8 cellular contexts compared by ENCODE assay signal in the genomic region with DNA sequence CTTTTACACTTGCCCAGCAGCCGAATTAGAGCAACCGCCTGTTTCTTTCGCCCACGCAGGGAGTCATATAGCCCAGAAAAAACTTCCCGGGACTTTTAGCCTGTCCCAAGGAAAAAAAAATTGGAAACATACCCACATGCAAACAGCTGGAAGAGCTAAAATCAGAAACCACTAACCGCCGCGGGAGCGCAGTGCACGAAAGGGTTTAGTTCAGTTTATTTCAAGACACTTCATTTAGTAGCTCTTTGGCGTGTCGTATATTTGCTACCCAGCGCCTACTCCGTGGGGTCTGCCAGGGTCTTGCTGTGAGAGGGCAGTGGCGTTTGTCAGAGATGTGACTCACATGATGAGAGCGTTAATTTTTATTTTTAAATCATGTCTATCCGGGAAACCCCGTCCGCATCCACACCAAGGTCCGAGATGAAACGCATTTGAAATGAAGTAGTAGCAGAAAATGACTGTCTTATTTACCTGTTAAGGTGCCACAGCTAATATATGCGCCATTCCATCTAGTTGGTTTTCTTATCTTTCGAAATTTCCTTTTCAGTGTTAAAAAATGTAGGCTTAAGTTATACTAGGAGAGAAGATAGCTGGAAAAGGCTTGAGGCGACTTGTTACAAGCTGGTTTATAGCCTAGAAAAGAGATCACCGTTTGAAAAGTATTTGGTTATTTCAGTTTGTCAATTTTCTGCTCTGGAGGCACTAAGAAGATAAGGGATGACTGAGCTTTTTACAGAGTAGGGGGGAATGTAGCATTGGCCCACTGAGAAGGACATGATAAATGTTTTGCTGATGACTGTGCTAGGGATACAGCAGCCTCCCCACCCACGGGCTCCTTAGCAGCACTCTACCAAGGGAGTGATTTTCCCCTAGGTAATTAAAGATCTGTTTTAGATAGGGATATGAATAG. TPM values are rescaled to one million over a fixed set of nuclear protein-coding genes. Genes with fewer than 3 reads are reported as not detected.
DNase-seq lines count a peak whose midpoint lies in the region; ATAC-seq and TF ChIP-seq lines count a peak whose summit lies in the region.

No MANE protein-coding gene starts in this region.

- no peaks in the 10 kb centered on the region for H4K20me1 ChIP-seq in DND-41 (ENCODE audit: insufficient read depth, low read length)

- H3K27me3 Mint-ChIP-seq in stimulated activated memory B cell treated with anti-CD40 and anti-IgM and Interleukin-4, amounts not matched to agents 10 μg/mL and 1 μg/mL and 100 μg/mL, for 72 hours, result peaks cover 25% of the 10 kb centered on the region

- no peak for TF ChIP-seq CTCF in DND-41 (IDR thresholded peaks at IDR 0.05; ENCODE audit: borderline replicate concordance, extremely low read depth, low read length, poor library complexity, severe bottlenecking)

- peak overlapping the region; percentile 79; the same call in 1 of the 2 replicates for H3K9ac ChIP-seq in DND-41 (ENCODE audit: low read depth, low read length)

- H3K4me3 ChIP-seq in DND-41 (ENCODE audit: low read depth in 1 of 2, low read length in 2 of 2), result peak overlapping the region in 1 of 2 experiments; percentile 5; a peak in 1 of 4 replicates

- H3K9me3 Mint-ChIP-seq in stimulated activated memory B cell treated with anti-CD40 and anti-IgM and Interleukin-4, amounts not matched to agents 10 μg/mL and 1 μg/mL and 100 μg/mL, for 72 hours, result no peaks in the 10 kb centered on the region

- ATAC-seq in DND-41 (ENCODE audit: insufficient read depth, low read depth) (no peak), GM19328 (IDR thresholded peaks at IDR 0.05; ENCODE audit: unreplicated experiment) (no peak)
- ATAC-seq in stimulated activated memory B cell treated with anti-CD40 and anti-IgM and Interleukin-4, amounts not matched to agents 10 μg/mL and 1 μg/mL and 100 μg/mL, for 72 hours, result no peak

- H3K4me3 Mint-ChIP-seq in stimulated activated memory B cell treated with anti-CD40 and anti-IgM and Interleukin-4, amounts not matched to agents 10 μg/mL and 1 μg/mL and 100 μg/mL, for 72 hours, result peak overlapping the region; percentile 59

- no peak overlapping the region for H2AFZ ChIP-seq in DND-41 (ENCODE audit: low read depth, low read length)

- H3K27ac ChIP-seq in DND-41 (ENCODE audit: low read length), result no peak overlapping the region

- H3K36me3 ChIP-seq in DND-41 (ENCODE audit: insufficient read depth, low read length), result no peaks in the 10 kb centered on the region

- peaks cover 5% of the 10 kb centered on the region for H3K27me3 ChIP-seq in DND-41 (ENCODE audit: insufficient read depth, low read length, poor library complexity)

- H3K36me3 Mint-ChIP-seq in stimulated activated memory B cell treated with anti-CD40 and anti-IgM and Interleukin-4, amounts not matched to agents 10 μg/mL and 1 μg/mL and 100 μg/mL, for 72 hours, result no peaks in the 10 kb centered on the region

- peaks cover 16% of the 10 kb centered on the region for H3K4me1 Mint-ChIP-seq in stimulated activated memory B cell treated with anti-CD40 and anti-IgM and Interleukin-4, amounts not matched to agents 10 μg/mL and 1 μg/mL and 100 μg/mL, for 72 hours

- H3K9me3 ChIP-seq in DND-41 (ENCODE audit: insufficient read depth, low read length, severe bottlenecking), result no peaks in the 10 kb centered on the region

- H3K79me2 ChIP-seq in DND-41 (ENCODE audit: insufficient read depth, low read length), result no peaks in the 10 kb centered on the region

- H3K27ac Mint-ChIP-seq in stimulated activated memory B cell treated with anti-CD40 and anti-IgM and Interleukin-4, amounts not matched to agents 10 μg/mL and 1 μg/mL and 100 μg/mL, for 72 hours, result no peak overlapping the region

- H3K4me1 ChIP-seq in DND-41 (ENCODE audit: insufficient read depth, low read length), result peaks cover 32% of the 10 kb centered on the region

- DNase-seq in DND-41 (no peak), LHCN-M2 (ENCODE audit: low read depth) (peak; percentile 91), amniotic epithelial cell (ENCODE audit: low read depth) (peak; percentile 67), iPS-NIHi7 (ENCODE audit: extremely low spot score) (peak; percentile 28), SHP77 treated with DMSO at 0.1 percent for 48 hours (lab: John Stamatoyannopoulos, UW) (no peak), GM19238 (ENCODE audit: insufficient read length, low spot score) (no peak)

- H3K4me2 ChIP-seq in DND-41 (ENCODE audit: insufficient read depth, low read length), result peak overlapping the region; percentile 73

RNA-seq across cellular contexts. Expression of gene KLF5, which starts 1.7 kb away (rescaled TPM):
- 9.7 and 18.6 TPM in 2 replicates for total RNA-seq in LHCN-M2 (2014; rRNA removed)
- 23.6 TPM for polyA plus RNA-seq in LHCN-M2 (2012)

Comparison
In these comparisons a context has a peak if more than half of its experiments do, and no peak if none do; other contexts are left out.
1. DNase-seq: peak in LHCN-M2 (single experiment), amniotic epithelial cell (single experiment) and iPS-NIHi7 (single experiment); none in DND-41 (single experiment), SHP77 treated with DMSO at 0.1 percent for 48 hours (single experiment) and GM19238 (single experiment).